34 cellular contexts compared by ENCODE assay signal in the genomic region with DNA sequence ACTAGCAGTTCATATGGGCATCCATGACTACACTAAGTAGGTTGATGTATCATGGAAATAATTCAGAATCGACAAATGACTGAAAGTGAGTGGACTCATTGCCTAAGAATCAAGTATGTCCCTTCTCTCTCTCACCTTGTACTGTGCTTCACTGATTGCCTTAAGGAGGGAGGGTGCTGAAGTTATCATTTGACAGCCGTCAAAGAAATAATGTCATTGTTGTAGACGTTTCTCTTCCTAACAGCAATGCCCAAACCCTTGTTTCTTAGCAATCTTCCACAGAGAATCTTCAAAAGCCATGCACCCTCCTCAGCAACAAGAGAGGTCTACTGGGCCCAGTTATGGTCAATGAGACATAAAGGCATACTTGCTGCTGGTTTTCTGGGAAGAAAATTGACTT.
"Had no signal": no experiment of that assay in that cellular context is flagged by ENCODE, and none has a peak within 500 bp of the region (broad histone marks: within the 10 kb centered on the region; RNA-seq: fewer than 3 reads in every experiment).

No MANE protein-coding gene starts in this region.

- DNase-seq: activated effector memory CD4-positive, alpha-beta T cell treated with anti-CD3 and anti-CD28 coated beads, Interleukin-2, amount 50 U/mL, for 16 hours; activated effector memory CD4-positive, alpha-beta T cell treated with Interleukin-2 at 50 U/mL for 16 hours; activated gamma-delta T cell; activated gamma-delta T cell treated with Interleukin-2 at 50 U/mL for 16 hours; activated naive CD4-positive, alpha-beta T cell; activated naive CD4-positive, alpha-beta T cell treated with anti-CD3 and anti-CD28 coated beads for 36 hours; activated naive CD4-positive, alpha-beta T cell treated with anti-CD3 and anti-CD28 coated beads, Interleukin-2, amount 10 ng/mL, durations not matched to agents 7 days and 5 days; activated naive CD4-positive, alpha-beta T cell treated with anti-CD3 and anti-CD28 coated beads, Interleukin-2, amount 50 U/mL, for 16 hours; activated naive CD4-positive, alpha-beta T cell treated with Interleukin-2 at 50 U/mL for 16 hours; activated naive CD8-positive, alpha-beta T cell treated with anti-CD3 and anti-CD28 coated beads for 36 hours; activated naive CD8-positive, alpha-beta T cell treated with anti-CD3 and anti-CD28 coated beads, Interleukin-2, amount 10 ng/mL, durations not matched to agents 7 days and 5 days; activated naive CD8-positive, alpha-beta T cell treated with anti-CD3 and anti-CD28 coated beads, Interleukin-2, amount 50 U/mL, for 24 hours; activated T-cell treated with anti-CD3 and anti-CD28 coated beads, Interleukin-2, amount 50 U/mL, for 1 hour; activated T-cell treated with anti-CD3 and anti-CD28 coated beads, Interleukin-2, amount 50 U/mL, for 24 hours; activated T-cell treated with anti-CD3 and anti-CD28 coated beads, Interleukin-2, amount 50 U/mL, for 4 hours; activated T-cell treated with anti-CD3 and anti-CD28 coated beads, Interleukin-2, amount 50 U/mL, for 48 hours; activated T-cell treated with anti-CD3 and anti-CD28 coated beads, Interleukin-2, amount 50 U/mL, for 72 hours; adrenal gland; amniotic stem cell; amygdala; anterior cingulate cortex; aorta; body of pancreas; brain microvascular endothelial cell; caudate nucleus; central memory CD4-positive, alpha-beta T cell; cerebellar nuclear complex had no signal

- H3K4me1 ChIP-seq: adrenal gland, ascending aorta, body of pancreas, breast epithelium had no signal

- H3K27ac ChIP-seq: adrenal gland, ascending aorta, body of pancreas, brain microvascular endothelial cell, breast epithelium, cardiac muscle cell had no signal

- FAIRE-seq: astrocyte, bronchial epithelial cell had no signal

- ATAC-seq: activated naive CD4-positive, alpha-beta T cell treated with anti-CD3 and anti-CD28 coated beads, Interleukin-2, amount 50 U/mL, for 72 hours; activated naive CD8-positive, alpha-beta T cell treated with anti-CD3 and anti-CD28 coated beads, Interleukin-2, amount 50 U/mL, for 24 hours; activated T-cell treated with anti-CD3 and anti-CD28 coated beads, Interleukin-2, amount 50 U/mL, for 4 hours; activated T-cell treated with anti-CD3 and anti-CD28 coated beads, Interleukin-2, amount 50 U/mL, for 72 hours; activated T-helper 17 cell treated with anti-CD3 and anti-CD28 coated beads, Interleukin-2, amount 50 U/mL, for 72 hours; body of pancreas had no signal

- H3K4me3 ChIP-seq: adrenal gland, ascending aorta, body of pancreas, breast epithelium, cardiac muscle cell had no signal

- H3K36me3 ChIP-seq: adrenal gland, ascending aorta, brain microvascular endothelial cell, breast epithelium, cardiac muscle cell had no signal

- H3K27me3 ChIP-seq: adrenal gland, ascending aorta, body of pancreas, brain microvascular endothelial cell, breast epithelium, cardiac muscle cell had no signal

- H3K9me3 ChIP-seq: adrenal gland, ascending aorta, breast epithelium had no signal
